In genomic region chr11:864118-864827, GRCh38 we compare ENCODE assay signal across 20 cellular contexts.
"Had no signal": no experiment of that assay in that cellular context is flagged by ENCODE, and none has a peak within 500 bp of the region (broad histone marks: within the 10 kb centered on the region; RNA-seq: fewer than 3 reads in every experiment).

No MANE protein-coding gene starts in this region.

- H3K36me3 ChIP-seq: colonic mucosa had no signal

- H3K27me3 Mint-ChIP-seq: activated CD4-positive, alpha-beta T cell treated with anti-CD3 and anti-CD28 coated beads, Interleukin-2, amount 10 ng/mL, durations not matched to agents 24 days and 14 days; activated CD8-positive, alpha-beta T cell treated with anti-CD3 and anti-CD28 coated beads for 36 hours; activated naive CD8-positive, alpha-beta T cell treated with anti-CD3 and anti-CD28 coated beads, Interleukin-2, amount 50 U/mL, for 24 hours; central memory CD8-positive, alpha-beta T cell; naive thymus-derived CD8-positive, alpha-beta T cell; stimulated activated naive B cell treated with anti-CD40 and anti-IgM and Interleukin-4, amounts not matched to agents 10 μg/mL and 1 μg/mL and 100 μg/mL, for 72 hours had no signal

- H3K4me3 ChIP-seq: colonic mucosa, esophagus squamous epithelium, sigmoid colon, tibial artery had no signal

- H3K27me3 ChIP-seq: esophagus squamous epithelium, sigmoid colon, tibial artery had no signal

- H3K4me3 Mint-ChIP-seq: activated CD4-positive, alpha-beta T cell treated with anti-CD3 and anti-CD28 coated beads, Interleukin-2, amount 10 ng/mL, durations not matched to agents 24 days and 14 days; activated CD8-positive, alpha-beta T cell treated with anti-CD3 and anti-CD28 coated beads for 36 hours; activated naive CD4-positive, alpha-beta T cell treated with anti-CD3 and anti-CD28 coated beads for 36 hours; activated naive CD8-positive, alpha-beta T cell treated with anti-CD3 and anti-CD28 coated beads, Interleukin-2, amount 50 U/mL, for 24 hours; central memory CD8-positive, alpha-beta T cell; immature natural killer cell; naive thymus-derived CD8-positive, alpha-beta T cell; stimulated activated naive B cell treated with anti-CD40 and anti-IgM and Interleukin-4, amounts not matched to agents 10 μg/mL and 1 μg/mL and 100 μg/mL, for 72 hours had no signal

- H3K4me1 Mint-ChIP-seq: activated CD4-positive, alpha-beta T cell treated with anti-CD3 and anti-CD28 coated beads, Interleukin-2, amount 10 ng/mL, durations not matched to agents 24 days and 14 days; activated naive CD8-positive, alpha-beta T cell treated with anti-CD3 and anti-CD28 coated beads, Interleukin-2, amount 50 U/mL, for 24 hours; central memory CD8-positive, alpha-beta T cell; immature natural killer cell had no signal

- H3K27ac Mint-ChIP-seq: activated CD4-positive, alpha-beta T cell treated with anti-CD3 and anti-CD28 coated beads, Interleukin-2, amount 10 ng/mL, durations not matched to agents 24 days and 14 days; activated CD8-positive, alpha-beta T cell treated with anti-CD3 and anti-CD28 coated beads for 36 hours; activated naive CD4-positive, alpha-beta T cell treated with anti-CD3 and anti-CD28 coated beads for 36 hours; activated naive CD8-positive, alpha-beta T cell treated with anti-CD3 and anti-CD28 coated beads, Interleukin-2, amount 50 U/mL, for 24 hours; activated T-helper 2 cell treated with anti-CD3 and anti-CD28 coated beads, Interferon-gamma antibody, Interleukin-2, Interleukin-4, amounts not matched to agents 10 μg/mL and 5 μg/mL and 100 μg/mL, durations not matched to agents 14 hours and 24 hours and 36 hours; immature natural killer cell had no signal

- H3K27ac ChIP-seq: colonic mucosa, esophagus squamous epithelium, sigmoid colon, tibial artery had no signal

- ATAC-seq: activated CD8-positive, alpha-beta T cell treated with anti-CD3 and anti-CD28 coated beads for 36 hours; activated naive CD8-positive, alpha-beta T cell treated with anti-CD3 and anti-CD28 coated beads, Interleukin-2, amount 50 U/mL, for 24 hours; naive thymus-derived CD8-positive, alpha-beta T cell; stimulated activated naive B cell treated with anti-CD40 and anti-IgM and Interleukin-4, amounts not matched to agents 10 μg/mL and 1 μg/mL and 100 μg/mL, for 72 hours had no signal

- DNase-seq: activated CD4-positive, alpha-beta T cell treated with anti-CD3 and anti-CD28 coated beads, Interleukin-2, amount 10 ng/mL, durations not matched to agents 24 days and 14 days; activated CD8-positive, alpha-beta T cell treated with anti-CD3 and anti-CD28 coated beads for 36 hours; activated naive CD4-positive, alpha-beta T cell treated with anti-CD3 and anti-CD28 coated beads for 36 hours; activated naive CD8-positive, alpha-beta T cell treated with anti-CD3 and anti-CD28 coated beads, Interleukin-2, amount 50 U/mL, for 24 hours; activated T-cell treated with anti-CD3 and anti-CD28 coated beads, Interleukin-2, amount 50 U/mL, for 1 hour; aorta; colonic mucosa; esophagus squamous epithelium; immature natural killer cell; mesendoderm; naive thymus-derived CD8-positive, alpha-beta T cell; nucleus accumbens; sigmoid colon; stimulated activated CD4-positive, alpha-beta T cell treated with anti-CD3 and anti-CD28 coated beads, Interleukin-4, amount 100 ng/mL, for 24 hours; stimulated activated naive B cell treated with anti-CD40 and anti-IgM and Interleukin-4, amounts not matched to agents 10 μg/mL and 1 μg/mL and 100 μg/mL, for 72 hours; T-helper 1 cell; T-helper 9 cell; tibial artery had no signal

- H3K9me3 Mint-ChIP-seq: activated CD4-positive, alpha-beta T cell treated with anti-CD3 and anti-CD28 coated beads, Interleukin-2, amount 10 ng/mL, durations not matched to agents 24 days and 14 days; activated CD8-positive, alpha-beta T cell treated with anti-CD3 and anti-CD28 coated beads for 36 hours; activated naive CD4-positive, alpha-beta T cell treated with anti-CD3 and anti-CD28 coated beads for 36 hours; activated naive CD8-positive, alpha-beta T cell treated with anti-CD3 and anti-CD28 coated beads, Interleukin-2, amount 50 U/mL, for 24 hours; activated T-helper 2 cell treated with anti-CD3 and anti-CD28 coated beads, Interferon-gamma antibody, Interleukin-2, Interleukin-4, amounts not matched to agents 10 μg/mL and 5 μg/mL and 100 μg/mL, durations not matched to agents 14 hours and 24 hours and 36 hours; central memory CD8-positive, alpha-beta T cell; immature natural killer cell; naive thymus-derived CD8-positive, alpha-beta T cell; stimulated activated naive B cell treated with anti-CD40 and anti-IgM and Interleukin-4, amounts not matched to agents 10 μg/mL and 1 μg/mL and 100 μg/mL, for 72 hours had no signal

- H3K9me3 ChIP-seq: colonic mucosa, esophagus squamous epithelium, sigmoid colon, tibial artery had no signal
